ENCODE assay signal across 17 cellular contexts in the genomic region with DNA sequence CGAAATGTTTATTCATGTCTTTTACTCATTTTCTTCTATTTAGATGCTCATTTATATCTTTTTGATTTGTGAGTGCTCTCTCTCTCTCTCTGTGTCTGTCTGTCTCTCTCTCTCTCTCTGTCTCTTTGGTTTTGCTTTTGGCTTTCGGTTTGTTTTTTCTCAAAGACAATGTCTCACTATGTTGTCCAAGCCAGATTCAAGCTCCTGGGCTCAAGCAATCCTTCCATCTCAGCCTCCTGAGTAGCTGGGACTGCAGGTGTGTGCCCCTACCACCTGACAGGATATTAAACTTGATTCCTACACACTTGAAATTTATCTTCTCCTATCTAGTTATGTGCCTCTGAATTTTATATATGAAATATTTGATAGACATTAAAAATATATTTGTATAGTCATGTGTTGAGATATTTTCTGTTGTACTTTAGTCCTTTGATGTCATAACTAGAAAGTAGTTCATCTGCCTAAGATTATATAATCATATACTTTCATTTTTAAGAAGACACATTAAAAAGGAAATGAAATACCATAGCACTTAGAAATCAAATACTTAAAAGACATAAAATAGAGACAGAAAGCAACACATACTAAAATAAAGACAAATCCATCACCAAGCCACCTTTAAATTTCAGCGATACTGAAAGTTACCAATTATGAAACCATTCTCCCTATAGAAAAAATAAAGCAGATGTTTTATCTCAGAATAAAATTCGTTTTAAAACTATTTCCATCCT.
DNase-seq lines count a peak whose midpoint lies in the region; ATAC-seq, FAIRE-seq and TF ChIP-seq lines count a peak whose summit lies in the region.
"Had no signal": no experiment of that assay in that cellular context is flagged by ENCODE, and none has a peak within 500 bp of the region (broad histone marks: within the 10 kb centered on the region; RNA-seq: fewer than 3 reads in every experiment).

No MANE protein-coding gene starts in this region.

- POLR2A ChIA-PET in CD4-positive, alpha-beta memory T cell (lab: Charles Lee; ENCODE audit: partially characterized antibody) = no interaction called here

- no peaks in the 10 kb centered on the region for H3K27me3 Mint-ChIP-seq in CD4-positive, alpha-beta memory T cell
- no peaks in the 10 kb centered on the region for H3K27me3 Mint-ChIP-seq in central memory CD8-positive, alpha-beta T cell

- intact Hi-C loops in CD4-positive, alpha-beta memory T cell (cut with micrococcal nuclease) = no loop called here
- intact Hi-C loops in psoas muscle (cut with DNase I) = no loop called here

- peak overlapping the region; percentile 56 to 89 (median 76) for H3K4me3 Mint-ChIP-seq in CD4-positive, alpha-beta memory T cell
- H3K4me3 Mint-ChIP-seq in central memory CD8-positive, alpha-beta T cell = peak overlapping the region; percentile 41

- peaks cover 40 to 66% (median 54%) of the 10 kb centered on the region in 4 donors for H3K4me1 Mint-ChIP-seq in CD4-positive, alpha-beta memory T cell
- peaks cover 55% of the 10 kb centered on the region for H3K4me1 Mint-ChIP-seq in central memory CD8-positive, alpha-beta T cell

- DNase-seq in CD4-positive, alpha-beta memory T cell = peak in 4 of 5 donors; percentile 6 to 32 (median 18)
- DNase-seq in GM18507 (ENCODE audit: extremely low spot score, insufficient read length, low read depth) (no peak), NAMALWA (ENCODE audit: low spot score) (peak; percentile 20), psoas muscle (no peak), RKO (ENCODE audit: low spot score) (no peak), GM13977 (ENCODE audit: low spot score) (no peak)
- DNase-seq in central memory CD8-positive, alpha-beta T cell (ENCODE audit: low spot score in 2 of 2) = no peak
- DNase-seq in activated CD4-positive, alpha-beta T cell treated with anti-CD3 and anti-CD28 coated beads for 1 hour = no peak
- DNase-seq: activated CD4-positive, CD25-positive, alpha-beta regulatory T cell treated with anti-CD3 and anti-CD28 coated beads, Interleukin-2, amount 50 U/mL, for 72 hours; HCEC 1CT; Kasumi-1; NCI-H1436 treated with DMSO at 0.1 percent for 48 hours; PC-9; small intestine; stomach; SW 1271 had no signal

- H3K9me3 Mint-ChIP-seq in CD4-positive, alpha-beta memory T cell = no peaks in the 10 kb centered on the region
- peaks cover 6% of the 10 kb centered on the region for H3K9me3 Mint-ChIP-seq in central memory CD8-positive, alpha-beta T cell

- ATAC-seq in central memory CD8-positive, alpha-beta T cell (replicated peaks; ENCODE audit: extremely low read depth, poor library complexity, severe bottlenecking) = peak; percentile 19
- ATAC-seq in psoas muscle = no peak

- peak overlapping the region; percentile 34 for H3K27ac ChIP-seq in CD4-positive, alpha-beta memory T cell (ENCODE audit: low read depth, low read length)
- no peak overlapping the region for H3K27ac ChIP-seq in psoas muscle
- H3K27ac ChIP-seq: HL-60, PC-9, stomach had no signal

- CTCF ChIA-PET in CD4-positive, alpha-beta memory T cell (lab: Charles Lee; ENCODE audit: partially characterized antibody) = no interaction called here

- no peaks in the 10 kb centered on the region for H3K27me3 ChIP-seq in CD4-positive, alpha-beta memory T cell (ENCODE audit: insufficient read depth, low read length)
- H3K27me3 ChIP-seq in psoas muscle (ENCODE audit: insufficient read depth in 3 of 3, low read length in 2 of 3) = peaks cover 0 to 2% (median 0%) of the 10 kb centered on the region in 3 donors

- WGBS in psoas muscle, 3 donors = 79 to 81% (median 79%) methylated on average over 4 of the region's 4 CpGs

- peaks cover 63% of the 10 kb centered on the region for H3K4me1 ChIP-seq in CD4-positive, alpha-beta memory T cell (ENCODE audit: insufficient read depth, low read length)
- no peaks in the 10 kb centered on the region for H3K4me1 ChIP-seq in psoas muscle

- in situ Hi-C loops in GM13977 (cut with MboI; ENCODE audit: low pct_unique_long_range_greater_than_20kb, low sequenced_read_pairs, unreplicated experiment) = no loop called here

- no peaks in the 10 kb centered on the region for H3K9me3 ChIP-seq in CD4-positive, alpha-beta memory T cell (ENCODE audit: control insufficient read depth in 1 of 2, low read length in 2 of 2)
- H3K9me3 ChIP-seq in psoas muscle = no peaks in the 10 kb centered on the region
- H3K9me3 ChIP-seq: stomach had no signal

- peak; percentile 81 for FAIRE-seq in GM18507 (lab: Jason Lieb, UNC)
- FAIRE-seq: small intestine had no signal

- TF ChIP-seq CTCF in psoas muscle (IDR thresholded peaks at IDR 0.05) (no peak), GM13977 (IDR thresholded peaks at IDR 0.05; ENCODE audit: extremely low read depth, insufficient read depth, missing control alignments) (no peak)

- no peaks in the 10 kb centered on the region for H3K36me3 ChIP-seq in CD4-positive, alpha-beta memory T cell (ENCODE audit: insufficient read depth, low read length)
- H3K36me3 ChIP-seq in psoas muscle (ENCODE audit: insufficient read depth in 1 of 2, low read depth in 1 of 2) = no peaks in the 10 kb centered on the region
- H3K36me3 ChIP-seq: stomach had no signal

- H3K27ac Mint-ChIP-seq in CD4-positive, alpha-beta memory T cell = peak overlapping the region; percentile 65 to 92 (median 91)
- H3K27ac Mint-ChIP-seq in central memory CD8-positive, alpha-beta T cell (ENCODE audit: low read depth) = peak overlapping the region; percentile 100

- no peaks in the 10 kb centered on the region for H3K36me3 Mint-ChIP-seq in CD4-positive, alpha-beta memory T cell
- H3K36me3 Mint-ChIP-seq in central memory CD8-positive, alpha-beta T cell (ENCODE audit: insufficient read depth) = peaks cover 10% of the 10 kb centered on the region

- no peak overlapping the region for H3K4me3 ChIP-seq in CD4-positive, alpha-beta memory T cell (ENCODE audit: low read length in 2 of 2)
- H3K4me3 ChIP-seq in psoas muscle = no peak overlapping the region
- H3K4me3 ChIP-seq: PC-9, stomach had no signal

Comparison
In these comparisons a context has a peak if more than half of its experiments do, and no peak if none do; other contexts are left out.
1. DNase-seq: peak in CD4-positive, alpha-beta memory T cell (4 of 5) and NAMALWA (single experiment); none in GM18507 (single experiment), central memory CD8-positive, alpha-beta T cell (0 of 2), psoas muscle (0 of 2), RKO (single experiment), GM13977 (single experiment) and activated CD4-positive, alpha-beta T cell treated with anti-CD3 and anti-CD28 coated beads for 1 hour (single experiment).